2 cellular contexts compared by ENCODE assay signal in the genomic region with DNA sequence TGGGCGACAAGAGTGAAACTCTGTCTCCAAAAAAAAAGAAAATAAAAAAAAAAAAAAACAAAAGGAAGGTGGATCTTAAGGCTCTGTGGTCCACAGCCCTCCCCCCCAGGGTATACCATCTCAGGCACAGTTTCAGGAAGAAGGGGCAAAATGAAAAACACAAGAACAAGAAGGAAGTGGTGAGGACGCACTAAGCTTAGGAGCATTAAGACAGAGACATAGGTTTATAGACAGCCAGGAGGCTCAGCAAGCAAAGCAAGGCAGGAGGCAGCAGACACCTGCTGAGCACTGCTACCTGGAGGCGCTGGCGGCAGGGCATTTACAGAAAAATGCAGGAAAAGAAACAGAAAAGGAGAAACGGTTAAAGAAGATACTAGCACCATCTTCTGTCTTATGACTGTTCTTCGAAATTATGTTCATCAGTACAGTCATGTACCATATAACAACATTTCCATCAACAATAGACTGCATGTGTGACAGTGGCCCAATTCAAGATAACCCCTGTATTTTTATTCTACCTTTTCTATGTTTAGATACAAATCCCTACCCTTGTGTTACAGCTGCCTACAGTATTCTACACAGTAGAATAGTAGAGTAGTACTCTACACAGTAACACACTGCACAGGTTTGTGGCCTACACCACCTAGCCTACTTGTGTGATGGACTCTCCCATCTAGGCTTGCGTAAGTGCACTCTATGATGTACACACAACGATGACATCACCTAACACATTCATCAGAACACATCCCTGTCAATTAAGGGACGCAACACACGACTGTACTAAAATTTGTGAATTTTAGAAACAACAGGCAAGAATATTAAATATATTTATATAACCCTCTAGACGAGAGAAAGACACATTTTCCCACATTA.
A peak's percentile ranks its signal among the peaks of the same experiment; 100 is the strongest.
TF ChIP-seq lines count a peak whose summit lies in the region.

No MANE protein-coding gene starts in this region.

TF ChIP-seq in GM23338, 12 proteins besides CTCF, POLR2A, EP300 and RAD21 (continues in another document):
- TF ChIP-seq, protein P1, sequence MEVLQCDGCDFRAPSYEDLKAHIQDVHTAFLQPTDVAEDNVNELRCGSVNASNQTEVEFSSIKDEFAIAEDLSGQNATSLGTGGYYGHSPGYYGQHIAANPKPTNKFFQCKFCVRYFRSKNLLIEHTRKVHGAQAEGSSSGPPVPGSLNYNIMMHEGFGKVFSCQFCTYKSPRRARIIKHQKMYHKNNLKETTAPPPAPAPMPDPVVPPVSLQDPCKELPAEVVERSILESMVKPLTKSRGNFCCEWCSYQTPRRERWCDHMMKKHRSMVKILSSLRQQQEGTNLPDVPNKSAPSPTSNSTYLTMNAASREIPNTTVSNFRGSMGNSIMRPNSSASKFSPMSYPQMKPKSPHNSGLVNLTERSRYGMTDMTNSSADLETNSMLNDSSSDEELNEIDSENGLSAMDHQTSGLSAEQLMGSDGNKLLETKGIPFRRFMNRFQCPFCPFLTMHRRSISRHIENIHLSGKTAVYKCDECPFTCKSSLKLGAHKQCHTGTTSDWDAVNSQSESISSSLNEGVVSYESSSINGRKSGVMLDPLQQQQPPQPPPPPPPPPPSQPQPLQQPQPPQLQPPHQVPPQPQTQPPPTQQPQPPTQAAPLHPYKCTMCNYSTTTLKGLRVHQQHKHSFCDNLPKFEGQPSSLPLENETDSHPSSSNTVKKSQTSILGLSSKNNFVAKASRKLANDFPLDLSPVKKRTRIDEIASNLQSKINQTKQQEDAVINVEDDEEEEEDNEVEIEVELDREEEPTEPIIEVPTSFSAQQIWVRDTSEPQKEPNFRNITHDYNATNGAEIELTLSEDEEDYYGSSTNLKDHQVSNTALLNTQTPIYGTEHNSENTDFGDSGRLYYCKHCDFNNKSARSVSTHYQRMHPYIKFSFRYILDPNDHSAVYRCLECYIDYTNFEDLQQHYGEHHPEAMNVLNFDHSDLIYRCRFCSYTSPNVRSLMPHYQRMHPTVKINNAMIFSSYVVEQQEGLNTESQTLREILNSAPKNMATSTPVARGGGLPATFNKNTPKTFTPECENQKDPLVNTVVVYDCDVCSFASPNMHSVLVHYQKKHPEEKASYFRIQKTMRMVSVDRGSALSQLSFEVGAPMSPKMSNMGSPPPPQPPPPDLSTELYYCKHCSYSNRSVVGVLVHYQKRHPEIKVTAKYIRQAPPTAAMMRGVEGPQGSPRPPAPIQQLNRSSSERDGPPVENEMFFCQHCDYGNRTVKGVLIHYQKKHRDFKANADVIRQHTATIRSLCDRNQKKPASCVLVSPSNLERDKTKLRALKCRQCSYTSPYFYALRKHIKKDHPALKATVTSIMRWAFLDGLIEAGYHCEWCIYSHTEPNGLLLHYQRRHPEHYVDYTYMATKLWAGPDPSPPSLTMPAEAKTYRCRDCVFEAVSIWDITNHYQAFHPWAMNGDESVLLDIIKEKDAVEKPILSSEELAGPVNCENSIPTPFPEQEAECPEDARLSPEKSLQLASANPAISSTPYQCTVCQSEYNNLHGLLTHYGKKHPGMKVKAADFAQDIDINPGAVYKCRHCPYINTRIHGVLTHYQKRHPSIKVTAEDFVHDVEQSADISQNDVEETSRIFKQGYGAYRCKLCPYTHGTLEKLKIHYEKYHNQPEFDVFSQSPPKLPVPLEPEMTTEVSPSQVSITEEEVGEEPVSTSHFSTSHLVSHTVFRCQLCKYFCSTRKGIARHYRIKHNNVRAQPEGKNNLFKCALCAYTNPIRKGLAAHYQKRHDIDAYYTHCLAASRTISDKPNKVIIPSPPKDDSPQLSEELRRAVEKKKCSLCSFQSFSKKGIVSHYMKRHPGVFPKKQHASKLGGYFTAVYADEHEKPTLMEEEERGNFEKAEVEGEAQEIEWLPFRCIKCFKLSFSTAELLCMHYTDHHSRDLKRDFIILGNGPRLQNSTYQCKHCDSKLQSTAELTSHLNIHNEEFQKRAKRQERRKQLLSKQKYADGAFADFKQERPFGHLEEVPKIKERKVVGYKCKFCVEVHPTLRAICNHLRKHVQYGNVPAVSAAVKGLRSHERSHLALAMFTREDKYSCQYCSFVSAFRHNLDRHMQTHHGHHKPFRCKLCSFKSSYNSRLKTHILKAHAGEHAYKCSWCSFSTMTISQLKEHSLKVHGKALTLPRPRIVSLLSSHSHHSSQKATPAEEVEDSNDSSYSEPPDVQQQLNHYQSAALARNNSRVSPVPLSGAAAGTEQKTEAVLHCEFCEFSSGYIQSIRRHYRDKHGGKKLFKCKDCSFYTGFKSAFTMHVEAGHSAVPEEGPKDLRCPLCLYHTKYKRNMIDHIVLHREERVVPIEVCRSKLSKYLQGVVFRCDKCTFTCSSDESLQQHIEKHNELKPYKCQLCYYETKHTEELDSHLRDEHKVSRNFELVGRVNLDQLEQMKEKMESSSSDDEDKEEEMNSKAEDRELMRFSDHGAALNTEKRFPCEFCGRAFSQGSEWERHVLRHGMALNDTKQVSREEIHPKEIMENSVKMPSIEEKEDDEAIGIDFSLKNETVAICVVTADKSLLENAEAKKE (CRISPR knock-in tag; IDR thresholded peaks at IDR 0.05): no peak
- TF ChIP-seq JUNB (IDR thresholded peaks at IDR 0.05; ENCODE audit: unreplicated experiment) (no peak), POLR2AphosphoS5 (IDR thresholded peaks at IDR 0.05; ENCODE audit: low read depth) (no peak), ZNF114 (CRISPR knock-in tag; IDR thresholded peaks at IDR 0.05) (no peak), CREB1 (CRISPR knock-in tag; IDR thresholded peaks at IDR 0.05; ENCODE audit: low read depth) (no peak), STAT1 (IDR thresholded peaks at IDR 0.05; ENCODE audit: unreplicated experiment) (no peak), EZH2 (IDR thresholded peaks at IDR 0.05; ENCODE audit: low read depth, unreplicated experiment) (no peak), EZH2phosphoT487 (IDR thresholded peaks at IDR 0.05; ENCODE audit: unreplicated experiment) (no peak), NANOG (IDR thresholded peaks at IDR 0.05; ENCODE audit: borderline replicate concordance) (no peak), ZNF331 (CRISPR knock-in tag; IDR thresholded peaks at IDR 0.05; ENCODE audit: low read depth) (no peak)
- TF ChIP-seq, protein P2, sequence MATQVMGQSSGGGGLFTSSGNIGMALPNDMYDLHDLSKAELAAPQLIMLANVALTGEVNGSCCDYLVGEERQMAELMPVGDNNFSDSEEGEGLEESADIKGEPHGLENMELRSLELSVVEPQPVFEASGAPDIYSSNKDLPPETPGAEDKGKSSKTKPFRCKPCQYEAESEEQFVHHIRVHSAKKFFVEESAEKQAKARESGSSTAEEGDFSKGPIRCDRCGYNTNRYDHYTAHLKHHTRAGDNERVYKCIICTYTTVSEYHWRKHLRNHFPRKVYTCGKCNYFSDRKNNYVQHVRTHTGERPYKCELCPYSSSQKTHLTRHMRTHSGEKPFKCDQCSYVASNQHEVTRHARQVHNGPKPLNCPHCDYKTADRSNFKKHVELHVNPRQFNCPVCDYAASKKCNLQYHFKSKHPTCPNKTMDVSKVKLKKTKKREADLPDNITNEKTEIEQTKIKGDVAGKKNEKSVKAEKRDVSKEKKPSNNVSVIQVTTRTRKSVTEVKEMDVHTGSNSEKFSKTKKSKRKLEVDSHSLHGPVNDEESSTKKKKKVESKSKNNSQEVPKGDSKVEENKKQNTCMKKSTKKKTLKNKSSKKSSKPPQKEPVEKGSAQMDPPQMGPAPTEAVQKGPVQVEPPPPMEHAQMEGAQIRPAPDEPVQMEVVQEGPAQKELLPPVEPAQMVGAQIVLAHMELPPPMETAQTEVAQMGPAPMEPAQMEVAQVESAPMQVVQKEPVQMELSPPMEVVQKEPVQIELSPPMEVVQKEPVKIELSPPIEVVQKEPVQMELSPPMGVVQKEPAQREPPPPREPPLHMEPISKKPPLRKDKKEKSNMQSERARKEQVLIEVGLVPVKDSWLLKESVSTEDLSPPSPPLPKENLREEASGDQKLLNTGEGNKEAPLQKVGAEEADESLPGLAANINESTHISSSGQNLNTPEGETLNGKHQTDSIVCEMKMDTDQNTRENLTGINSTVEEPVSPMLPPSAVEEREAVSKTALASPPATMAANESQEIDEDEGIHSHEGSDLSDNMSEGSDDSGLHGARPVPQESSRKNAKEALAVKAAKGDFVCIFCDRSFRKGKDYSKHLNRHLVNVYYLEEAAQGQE (IDR thresholded peaks at IDR 0.05; ENCODE audit: unreplicated experiment): no peak

TF ChIP-seq in K562, 482 proteins besides CTCF, POLR2A, EP300 and RAD21 (continued from another document and continues in another):
- TF ChIP-seq, protein P3, sequence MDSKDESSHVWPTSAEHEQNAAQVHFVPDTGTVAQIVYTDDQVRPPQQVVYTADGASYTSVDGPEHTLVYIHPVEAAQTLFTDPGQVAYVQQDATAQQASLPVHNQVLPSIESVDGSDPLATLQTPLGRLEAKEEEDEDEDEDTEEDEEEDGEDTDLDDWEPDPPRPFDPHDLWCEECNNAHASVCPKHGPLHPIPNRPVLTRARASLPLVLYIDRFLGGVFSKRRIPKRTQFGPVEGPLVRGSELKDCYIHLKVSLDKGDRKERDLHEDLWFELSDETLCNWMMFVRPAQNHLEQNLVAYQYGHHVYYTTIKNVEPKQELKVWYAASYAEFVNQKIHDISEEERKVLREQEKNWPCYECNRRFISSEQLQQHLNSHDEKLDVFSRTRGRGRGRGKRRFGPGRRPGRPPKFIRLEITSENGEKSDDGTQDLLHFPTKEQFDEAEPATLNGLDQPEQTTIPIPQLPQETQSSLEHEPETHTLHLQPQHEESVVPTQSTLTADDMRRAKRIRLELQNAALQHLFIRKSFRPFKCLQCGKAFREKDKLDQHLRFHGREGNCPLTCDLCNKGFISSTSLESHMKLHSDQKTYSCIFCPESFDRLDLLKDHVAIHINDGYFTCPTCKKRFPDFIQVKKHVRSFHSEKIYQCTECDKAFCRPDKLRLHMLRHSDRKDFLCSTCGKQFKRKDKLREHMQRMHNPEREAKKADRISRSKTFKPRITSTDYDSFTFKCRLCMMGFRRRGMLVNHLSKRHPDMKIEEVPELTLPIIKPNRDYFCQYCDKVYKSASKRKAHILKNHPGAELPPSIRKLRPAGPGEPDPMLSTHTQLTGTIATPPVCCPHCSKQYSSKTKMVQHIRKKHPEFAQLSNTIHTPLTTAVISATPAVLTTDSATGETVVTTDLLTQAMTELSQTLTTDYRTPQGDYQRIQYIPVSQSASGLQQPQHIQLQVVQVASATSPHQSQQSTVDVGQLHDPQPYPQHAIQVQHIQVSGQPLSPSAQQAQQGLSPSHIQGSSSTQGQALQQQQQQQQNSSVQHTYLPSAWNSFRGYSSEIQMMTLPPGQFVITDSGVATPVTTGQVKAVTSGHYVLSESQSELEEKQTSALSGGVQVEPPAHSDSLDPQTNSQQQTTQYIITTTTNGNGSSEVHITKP (IDR thresholded peaks at IDR 0.05; ENCODE audit: partially characterized antibody): peak; percentile 61
- TF ChIP-seq NELFE (IDR thresholded peaks at IDR 0.05; ENCODE audit: insufficient read depth, insufficient read length) (no peak), ZNF696 (CRISPR knock-in tag; conservative IDR thresholded peaks at IDR 0.05) (no peak), NFXL1 (CRISPR knock-in tag; IDR thresholded peaks at IDR 0.05) (no peak), COPS2 (conservative IDR thresholded peaks at IDR 0.05) (no peak), CEBPB (tag; IDR thresholded peaks at IDR 0.05) (0 out of 2 replicates have a peak, but pooled peaks have one; percentile 24), KDM5B (IDR thresholded peaks at IDR 0.05; ENCODE audit: insufficient replicate concordance, low read depth, low read length) (no peak), HOXB6 (CRISPR knock-in tag; IDR thresholded peaks at IDR 0.05; ENCODE audit: borderline replicate concordance) (no peak), RBM22 (IDR thresholded peaks at IDR 0.05; ENCODE audit: low read depth, low read length, poor library complexity, severe bottlenecking) (no peak), ETS2 (tag; IDR thresholded peaks at IDR 0.05; ENCODE audit: borderline replicate concordance, poor library complexity, severe bottlenecking) (no peak), ZNF121 (CRISPR knock-in tag; conservative IDR thresholded peaks at IDR 0.05) (no peak), HIVEP1 (CRISPR knock-in tag; IDR thresholded peaks at IDR 0.05) (no peak)
- TF ChIP-seq, protein P4, sequence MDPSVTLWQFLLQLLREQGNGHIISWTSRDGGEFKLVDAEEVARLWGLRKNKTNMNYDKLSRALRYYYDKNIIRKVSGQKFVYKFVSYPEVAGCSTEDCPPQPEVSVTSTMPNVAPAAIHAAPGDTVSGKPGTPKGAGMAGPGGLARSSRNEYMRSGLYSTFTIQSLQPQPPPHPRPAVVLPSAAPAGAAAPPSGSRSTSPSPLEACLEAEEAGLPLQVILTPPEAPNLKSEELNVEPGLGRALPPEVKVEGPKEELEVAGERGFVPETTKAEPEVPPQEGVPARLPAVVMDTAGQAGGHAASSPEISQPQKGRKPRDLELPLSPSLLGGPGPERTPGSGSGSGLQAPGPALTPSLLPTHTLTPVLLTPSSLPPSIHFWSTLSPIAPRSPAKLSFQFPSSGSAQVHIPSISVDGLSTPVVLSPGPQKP (CRISPR knock-in tag; IDR thresholded peaks at IDR 0.05): no peak
- TF ChIP-seq, protein P5, sequence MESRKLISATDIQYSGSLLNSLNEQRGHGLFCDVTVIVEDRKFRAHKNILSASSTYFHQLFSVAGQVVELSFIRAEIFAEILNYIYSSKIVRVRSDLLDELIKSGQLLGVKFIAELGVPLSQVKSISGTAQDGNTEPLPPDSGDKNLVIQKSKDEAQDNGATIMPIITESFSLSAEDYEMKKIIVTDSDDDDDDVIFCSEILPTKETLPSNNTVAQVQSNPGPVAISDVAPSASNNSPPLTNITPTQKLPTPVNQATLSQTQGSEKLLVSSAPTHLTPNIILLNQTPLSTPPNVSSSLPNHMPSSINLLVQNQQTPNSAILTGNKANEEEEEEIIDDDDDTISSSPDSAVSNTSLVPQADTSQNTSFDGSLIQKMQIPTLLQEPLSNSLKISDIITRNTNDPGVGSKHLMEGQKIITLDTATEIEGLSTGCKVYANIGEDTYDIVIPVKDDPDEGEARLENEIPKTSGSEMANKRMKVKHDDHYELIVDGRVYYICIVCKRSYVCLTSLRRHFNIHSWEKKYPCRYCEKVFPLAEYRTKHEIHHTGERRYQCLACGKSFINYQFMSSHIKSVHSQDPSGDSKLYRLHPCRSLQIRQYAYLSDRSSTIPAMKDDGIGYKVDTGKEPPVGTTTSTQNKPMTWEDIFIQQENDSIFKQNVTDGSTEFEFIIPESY (CRISPR knock-in tag; IDR thresholded peaks at IDR 0.05): no peak
- TF ChIP-seq, protein P6, sequence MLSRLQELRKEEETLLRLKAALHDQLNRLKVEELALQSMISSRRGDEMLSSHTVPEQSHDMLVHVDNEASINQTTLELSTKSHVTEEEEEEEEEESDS (CRISPR knock-in tag; IDR thresholded peaks at IDR 0.05): no peak
- TF ChIP-seq, protein P7, sequence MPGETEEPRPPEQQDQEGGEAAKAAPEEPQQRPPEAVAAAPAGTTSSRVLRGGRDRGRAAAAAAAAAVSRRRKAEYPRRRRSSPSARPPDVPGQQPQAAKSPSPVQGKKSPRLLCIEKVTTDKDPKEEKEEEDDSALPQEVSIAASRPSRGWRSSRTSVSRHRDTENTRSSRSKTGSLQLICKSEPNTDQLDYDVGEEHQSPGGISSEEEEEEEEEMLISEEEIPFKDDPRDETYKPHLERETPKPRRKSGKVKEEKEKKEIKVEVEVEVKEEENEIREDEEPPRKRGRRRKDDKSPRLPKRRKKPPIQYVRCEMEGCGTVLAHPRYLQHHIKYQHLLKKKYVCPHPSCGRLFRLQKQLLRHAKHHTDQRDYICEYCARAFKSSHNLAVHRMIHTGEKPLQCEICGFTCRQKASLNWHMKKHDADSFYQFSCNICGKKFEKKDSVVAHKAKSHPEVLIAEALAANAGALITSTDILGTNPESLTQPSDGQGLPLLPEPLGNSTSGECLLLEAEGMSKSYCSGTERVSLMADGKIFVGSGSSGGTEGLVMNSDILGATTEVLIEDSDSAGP (CRISPR knock-in tag; IDR thresholded peaks at IDR 0.05): no peak
- TF ChIP-seq, protein P8, sequence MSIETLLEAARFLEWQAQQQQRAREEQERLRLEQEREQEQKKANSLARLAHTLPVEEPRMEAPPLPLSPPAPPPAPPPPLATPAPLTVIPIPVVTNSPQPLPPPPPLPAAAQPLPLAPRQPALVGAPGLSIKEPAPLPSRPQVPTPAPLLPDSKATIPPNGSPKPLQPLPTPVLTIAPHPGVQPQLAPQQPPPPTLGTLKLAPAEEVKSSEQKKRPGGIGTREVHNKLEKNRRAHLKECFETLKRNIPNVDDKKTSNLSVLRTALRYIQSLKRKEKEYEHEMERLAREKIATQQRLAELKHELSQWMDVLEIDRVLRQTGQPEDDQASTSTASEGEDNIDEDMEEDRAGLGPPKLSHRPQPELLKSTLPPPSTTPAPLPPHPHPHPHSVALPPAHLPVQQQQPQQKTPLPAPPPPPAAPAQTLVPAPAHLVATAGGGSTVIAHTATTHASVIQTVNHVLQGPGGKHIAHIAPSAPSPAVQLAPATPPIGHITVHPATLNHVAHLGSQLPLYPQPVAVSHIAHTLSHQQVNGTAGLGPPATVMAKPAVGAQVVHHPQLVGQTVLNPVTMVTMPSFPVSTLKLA (conservative IDR thresholded peaks at IDR 0.05): no peak
